8 cellular contexts compared by ENCODE assay signal in the genomic region with DNA sequence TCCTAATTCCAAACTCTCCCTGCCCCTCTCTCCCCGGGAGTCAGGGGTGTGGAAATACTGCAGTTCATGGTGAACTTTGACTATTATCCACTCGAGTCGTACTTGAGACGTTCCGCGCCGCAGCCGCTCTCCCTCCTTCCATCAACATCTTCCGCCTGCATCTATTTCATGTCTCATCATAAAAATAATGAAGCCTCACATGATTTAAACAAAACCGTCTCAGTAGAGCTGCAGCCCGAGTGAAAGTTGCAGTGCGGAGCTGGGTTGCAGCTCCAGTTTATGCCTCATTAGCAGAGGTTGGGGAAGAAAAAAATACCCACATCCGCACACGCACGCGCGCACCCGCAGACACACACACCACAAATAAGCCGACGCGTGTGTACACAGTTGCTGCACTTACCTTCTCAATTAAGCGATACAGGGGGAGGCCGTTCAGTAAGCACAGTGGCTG. TPM values are rescaled to one million over a fixed set of nuclear protein-coding genes. Genes with fewer than 3 reads are reported as not detected.
A peak's percentile ranks its signal among the peaks of the same experiment; 100 is the strongest.
DNase-seq lines count a peak whose midpoint lies in the region; ATAC-seq and TF ChIP-seq lines count a peak whose summit lies in the region.

No MANE protein-coding gene starts in this region.

- H4K5ac ChIP-seq in mesendoderm (ENCODE audit: low read length): no peak overlapping the region

- peaks cover 11% of the 10 kb centered on the region for H3K4me1 ChIP-seq in mesendoderm (ENCODE audit: control insufficient read depth, low read depth, low read length)

- H3K79me1 ChIP-seq in mesendoderm (ENCODE audit: low read length): no peaks in the 10 kb centered on the region

- H3K27ac ChIP-seq in caudate nucleus (ENCODE audit: low read depth, low read length) (peak overlapping the region; percentile 96), mesendoderm (ENCODE audit: low read depth, low read length) (no peak overlapping the region)

- H3K36me3 ChIP-seq in mesendoderm (ENCODE audit: control insufficient read depth, insufficient read depth, low read length): no peaks in the 10 kb centered on the region

- peak overlapping the region; percentile 88 for H3K4me2 ChIP-seq in mesendoderm (ENCODE audit: low read length)

- no peak overlapping the region for H2AK5ac ChIP-seq in mesendoderm (ENCODE audit: low read length)

- H3K4me3 ChIP-seq in GM12875 (ENCODE audit: low read depth, low read length): peak overlapping the region; percentile 31
- H3K4me3 ChIP-seq in mesendoderm (ENCODE audit: low read length): peak overlapping the region; percentile 20

- no peak overlapping the region for H3K4ac ChIP-seq in mesendoderm (ENCODE audit: low read depth, low read length)

- no peak overlapping the region for H2BK15ac ChIP-seq in mesendoderm (replicated peaks; ENCODE audit: low read depth)

- H3K27me3 ChIP-seq in mesendoderm (ENCODE audit: insufficient read depth, low read length, poor library complexity): peaks cover 16% of the 10 kb centered on the region

- no peak overlapping the region for H4K8ac ChIP-seq in mesendoderm (ENCODE audit: low read depth, low read length)

- no peak overlapping the region for H2BK5ac ChIP-seq in mesendoderm (ENCODE audit: low read length)

- H3K9ac ChIP-seq in mesendoderm (ENCODE audit: low read length): peak overlapping the region; percentile 37

- no peak overlapping the region for H3K18ac ChIP-seq in mesendoderm (ENCODE audit: low read length)

- no peak for ATAC-seq in HG02798 (IDR thresholded peaks at IDR 0.05; ENCODE audit: poor library complexity, unreplicated experiment)

- TF ChIP-seq CTCF in GM12875 (IDR thresholded peaks at IDR 0.05; ENCODE audit: borderline replicate concordance, insufficient read depth, low read depth, low read length): no peak

- H3K23ac ChIP-seq in mesendoderm (ENCODE audit: low read length): no peak overlapping the region

- no peak overlapping the region for H2BK120ac ChIP-seq in mesendoderm (ENCODE audit: low read depth, low read length)

- no peaks in the 10 kb centered on the region for H3K79me2 ChIP-seq in mesendoderm (ENCODE audit: control insufficient read depth, insufficient read depth, low read length)

- no CpG with 5 or more reads among the region's 23 CpGs for WGBS in mesendoderm (ENCODE audit: extremely low coverage, insufficient coverage, low lambda C conversion rate)

- DNase-seq in NCI-H187 treated with DMSO at 0.1 percent for 48 hours (lab: John Stamatoyannopoulos, UW) (peak; percentile 74), caudate nucleus (lab: John Stamatoyannopoulos, UW) (peak in 6 of 61 donors; percentile 13 to 32 (median 25)), mesendoderm (peak; percentile 14)
- DNase-seq in activated CD4-positive, CD25-positive, alpha-beta regulatory T cell (lab: John Stamatoyannopoulos, UW): no peak
- DNase-seq in effector CD8-positive, alpha-beta T cell (lab: John Stamatoyannopoulos, UW): no peak
- DNase-seq in activated effector memory CD4-positive, alpha-beta T cell treated with anti-CD3 and anti-CD28 coated beads, Interleukin-2, amount 50 U/mL, for 16 hours: no peak

- peak overlapping the region; percentile 74 for H3K56ac ChIP-seq in mesendoderm (ENCODE audit: low read length)

RNA-seq across cellular contexts. Expression of a gene that starts 0.3 kb away (rescaled TPM):
- 0.67 TPM for polyA plus RNA-seq in mesendoderm (2013, experiment 1 of 2)
- polyA plus RNA-seq in mesendoderm (2013, experiment 2 of 2): 0.67 TPM

Comparison
In these comparisons a context has a peak if more than half of its experiments do, and no peak if none do; other contexts are left out.
1. DNase-seq: peak in NCI-H187 treated with DMSO at 0.1 percent for 48 hours (single experiment) and mesendoderm (single experiment); none in activated CD4-positive, CD25-positive, alpha-beta regulatory T cell (0 of 4), effector CD8-positive, alpha-beta T cell (single experiment) and activated effector memory CD4-positive, alpha-beta T cell treated with anti-CD3 and anti-CD28 coated beads, Interleukin-2, amount 50 U/mL, for 16 hours (single experiment).